In genomic region chr6:138403801-138404665, GRCh38 we compare ENCODE assay signal across 1 cellular context.
A peak's percentile ranks its signal among the peaks of the same experiment; 100 is the strongest.
TF ChIP-seq lines count a peak whose summit lies in the region.

A gene with protein sequence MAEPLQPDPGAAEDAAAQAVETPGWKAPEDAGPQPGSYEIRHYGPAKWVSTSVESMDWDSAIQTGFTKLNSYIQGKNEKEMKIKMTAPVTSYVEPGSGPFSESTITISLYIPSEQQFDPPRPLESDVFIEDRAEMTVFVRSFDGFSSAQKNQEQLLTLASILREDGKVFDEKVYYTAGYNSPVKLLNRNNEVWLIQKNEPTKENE (plus strand): TSS chr6:138404223. CDS start chr6:138404496, 273 bp downstream.

TF ChIP-seq in H1, 55 proteins besides CTCF, POLR2A, EP300 and RAD21:
- TF ChIP-seq SUZ12 (IDR thresholded peaks at IDR 0.05; ENCODE audit: low read length) (no peak), CEBPB (IDR thresholded peaks at IDR 0.05; ENCODE audit: low read depth, low read length) (no peak), SP4 (IDR thresholded peaks at IDR 0.05; ENCODE audit: low read length) (no peak), HDAC2 (IDR thresholded peaks at IDR 0.05; ENCODE audit: borderline replicate concordance in 1 of 2, low read depth in 2 of 2, low read length in 2 of 2) (peak in 1 of 2 experiments; percentile 12; a peak in 1 of 4 replicates), SIRT6 (IDR thresholded peaks at IDR 0.05; ENCODE audit: low read length) (no peak), TAF7 (optimal IDR thresholded peaks at IDR 0.05; ENCODE audit: borderline replicate concordance, low read depth, low read length) (peak; percentile 57), POLR2AphosphoS5 (IDR thresholded peaks at IDR 0.05; ENCODE audit: low read depth, low read length) (peak; percentile 52; the same call in 1 of the 2 replicates), TBP (IDR thresholded peaks at IDR 0.05; ENCODE audit: low read depth, low read length) (peak; percentile 26; the same call in 1 of the 2 replicates), PHF8 (conservative IDR thresholded peaks at IDR 0.05; ENCODE audit: low read depth, low read length) (peak; percentile 63), POU5F1 (IDR thresholded peaks at IDR 0.05; ENCODE audit: low read depth, low read length) (no peak), CBX5 (IDR thresholded peaks at IDR 0.05; ENCODE audit: low read depth, low read length) (no peak), SIX5 (IDR thresholded peaks at IDR 0.05; ENCODE audit: low read depth, low read length) (no peak), SRF (IDR thresholded peaks at IDR 0.05; ENCODE audit: low read depth, low read length) (no peak), RBBP5 (IDR thresholded peaks at IDR 0.05; ENCODE audit: borderline replicate concordance, low read depth, low read length) (peak; percentile 76), RXRA (IDR thresholded peaks at IDR 0.05; ENCODE audit: insufficient read depth, low read depth, low read length) (no peak), NRF1 (IDR thresholded peaks at IDR 0.05; ENCODE audit: low read depth, low read length) (no peak; the same call in 1 of the 2 replicates), BRCA1 (IDR thresholded peaks at IDR 0.05; ENCODE audit: low read depth, low read length) (no peak), RFX5 (IDR thresholded peaks at IDR 0.05; ENCODE audit: borderline replicate concordance, low read depth, low read length) (no peak), ATF3 (IDR thresholded peaks at IDR 0.05; ENCODE audit: insufficient read depth, low read depth, low read length) (no peak), NANOG (IDR thresholded peaks at IDR 0.05; ENCODE audit: insufficient read depth, low read depth, low read length, poor library complexity, severe bottlenecking) (no peak), KDM1A (IDR thresholded peaks at IDR 0.05; ENCODE audit: borderline replicate concordance, low read length) (no peak), JUND (IDR thresholded peaks at IDR 0.05; ENCODE audit: low read length) (no peak), SP2 (IDR thresholded peaks at IDR 0.05; ENCODE audit: low read length) (no peak), MAX (IDR thresholded peaks at IDR 0.05) (peak; percentile 69), BCL11A (IDR thresholded peaks at IDR 0.05; ENCODE audit: low read depth in 2 of 2, low read length in 2 of 2) (peak in 1 of 2 experiments; percentile 2), RNF2 (IDR thresholded peaks at IDR 0.05; ENCODE audit: borderline replicate concordance, low read depth, low read length, missing control alignments, poor library complexity, severe bottlenecking) (no peak), TCF12 (IDR thresholded peaks at IDR 0.05; ENCODE audit: low read depth, low read length) (peak; percentile 92; the same call in 1 of the 2 replicates), KDM4A (IDR thresholded peaks at IDR 0.05; ENCODE audit: low read depth, low read length, severe bottlenecking) (peak; percentile 76), SAP30 (IDR thresholded peaks at IDR 0.05; ENCODE audit: insufficient read depth, insufficient replicate concordance, low read length) (no peak), GTF2F1 (IDR thresholded peaks at IDR 0.05; ENCODE audit: borderline replicate concordance, low read depth, low read length) (no peak), ATF2 (IDR thresholded peaks at IDR 0.05; ENCODE audit: low read length) (no peak), SP1 (IDR thresholded peaks at IDR 0.05; ENCODE audit: low read depth, low read length) (peak; percentile 62; the same call in 1 of the 2 replicates), TEAD4 (IDR thresholded peaks at IDR 0.05; ENCODE audit: low read depth, low read length) (no peak; the same call in 1 of the 2 replicates), GABPA (IDR thresholded peaks at IDR 0.05; ENCODE audit: borderline replicate concordance, insufficient read depth, low read length) (0 out of 2 replicates have a peak, but pooled peaks have one; percentile 40), TAF1 (IDR thresholded peaks at IDR 0.05; ENCODE audit: low read depth, low read length) (no peak), CBX8 (IDR thresholded peaks at IDR 0.05; ENCODE audit: borderline replicate concordance, low read depth, low read length) (no peak), YY1 (IDR thresholded peaks at IDR 0.05; ENCODE audit: low read depth, low read length) (peak; percentile 4; the same call in 1 of the 2 replicates), EGR1 (IDR thresholded peaks at IDR 0.05; ENCODE audit: borderline replicate concordance, low read depth, low read length) (peak; percentile 97), MAFK (IDR thresholded peaks at IDR 0.05; ENCODE audit: low read depth, low read length) (no peak), CTBP2 (IDR thresholded peaks at IDR 0.05; ENCODE audit: borderline replicate concordance, insufficient read depth, insufficient read length, low read length) (no peak), EZH2 (IDR thresholded peaks at IDR 0.05; ENCODE audit: low read depth, low read length, severe bottlenecking) (peak; percentile 46), KDM5A (IDR thresholded peaks at IDR 0.05; ENCODE audit: low read length) (no peak), CREB1 (IDR thresholded peaks at IDR 0.05) (peak; percentile 51; the same call in 1 of the 2 replicates), HDAC6 (IDR thresholded peaks at IDR 0.05; ENCODE audit: low read depth, low read length) (no peak), FOSL1 (IDR thresholded peaks at IDR 0.05; ENCODE audit: insufficient read depth, low read depth, low read length) (no peak), BACH1 (IDR thresholded peaks at IDR 0.05; ENCODE audit: low read length) (no peak), JUN (IDR thresholded peaks at IDR 0.05; ENCODE audit: low read depth, low read length) (no peak), SIN3A (conservative IDR thresholded peaks at IDR 0.05 in 1 of 2, IDR thresholded peaks at IDR 0.05 in 1 of 2; ENCODE audit: low read depth in 1 of 2, low read length in 2 of 2) (peak in 1 of 2 experiments; percentile 39; a peak in 2 of 4 replicates), ASH2L (IDR thresholded peaks at IDR 0.05; ENCODE audit: low read length) (peak; percentile 69), USF2 (IDR thresholded peaks at IDR 0.05; ENCODE audit: low read length) (no peak), CHD2 (IDR thresholded peaks at IDR 0.05; ENCODE audit: low read length) (no peak; the same call in 1 of the 2 replicates), ZNF274 (IDR thresholded peaks at IDR 0.05; ENCODE audit: borderline replicate concordance, extremely low read depth, low read length) (no peak), CHD1 (IDR thresholded peaks at IDR 0.05; ENCODE audit: low read depth, low read length) (no peak)
- TF ChIP-seq, protein P1, sequence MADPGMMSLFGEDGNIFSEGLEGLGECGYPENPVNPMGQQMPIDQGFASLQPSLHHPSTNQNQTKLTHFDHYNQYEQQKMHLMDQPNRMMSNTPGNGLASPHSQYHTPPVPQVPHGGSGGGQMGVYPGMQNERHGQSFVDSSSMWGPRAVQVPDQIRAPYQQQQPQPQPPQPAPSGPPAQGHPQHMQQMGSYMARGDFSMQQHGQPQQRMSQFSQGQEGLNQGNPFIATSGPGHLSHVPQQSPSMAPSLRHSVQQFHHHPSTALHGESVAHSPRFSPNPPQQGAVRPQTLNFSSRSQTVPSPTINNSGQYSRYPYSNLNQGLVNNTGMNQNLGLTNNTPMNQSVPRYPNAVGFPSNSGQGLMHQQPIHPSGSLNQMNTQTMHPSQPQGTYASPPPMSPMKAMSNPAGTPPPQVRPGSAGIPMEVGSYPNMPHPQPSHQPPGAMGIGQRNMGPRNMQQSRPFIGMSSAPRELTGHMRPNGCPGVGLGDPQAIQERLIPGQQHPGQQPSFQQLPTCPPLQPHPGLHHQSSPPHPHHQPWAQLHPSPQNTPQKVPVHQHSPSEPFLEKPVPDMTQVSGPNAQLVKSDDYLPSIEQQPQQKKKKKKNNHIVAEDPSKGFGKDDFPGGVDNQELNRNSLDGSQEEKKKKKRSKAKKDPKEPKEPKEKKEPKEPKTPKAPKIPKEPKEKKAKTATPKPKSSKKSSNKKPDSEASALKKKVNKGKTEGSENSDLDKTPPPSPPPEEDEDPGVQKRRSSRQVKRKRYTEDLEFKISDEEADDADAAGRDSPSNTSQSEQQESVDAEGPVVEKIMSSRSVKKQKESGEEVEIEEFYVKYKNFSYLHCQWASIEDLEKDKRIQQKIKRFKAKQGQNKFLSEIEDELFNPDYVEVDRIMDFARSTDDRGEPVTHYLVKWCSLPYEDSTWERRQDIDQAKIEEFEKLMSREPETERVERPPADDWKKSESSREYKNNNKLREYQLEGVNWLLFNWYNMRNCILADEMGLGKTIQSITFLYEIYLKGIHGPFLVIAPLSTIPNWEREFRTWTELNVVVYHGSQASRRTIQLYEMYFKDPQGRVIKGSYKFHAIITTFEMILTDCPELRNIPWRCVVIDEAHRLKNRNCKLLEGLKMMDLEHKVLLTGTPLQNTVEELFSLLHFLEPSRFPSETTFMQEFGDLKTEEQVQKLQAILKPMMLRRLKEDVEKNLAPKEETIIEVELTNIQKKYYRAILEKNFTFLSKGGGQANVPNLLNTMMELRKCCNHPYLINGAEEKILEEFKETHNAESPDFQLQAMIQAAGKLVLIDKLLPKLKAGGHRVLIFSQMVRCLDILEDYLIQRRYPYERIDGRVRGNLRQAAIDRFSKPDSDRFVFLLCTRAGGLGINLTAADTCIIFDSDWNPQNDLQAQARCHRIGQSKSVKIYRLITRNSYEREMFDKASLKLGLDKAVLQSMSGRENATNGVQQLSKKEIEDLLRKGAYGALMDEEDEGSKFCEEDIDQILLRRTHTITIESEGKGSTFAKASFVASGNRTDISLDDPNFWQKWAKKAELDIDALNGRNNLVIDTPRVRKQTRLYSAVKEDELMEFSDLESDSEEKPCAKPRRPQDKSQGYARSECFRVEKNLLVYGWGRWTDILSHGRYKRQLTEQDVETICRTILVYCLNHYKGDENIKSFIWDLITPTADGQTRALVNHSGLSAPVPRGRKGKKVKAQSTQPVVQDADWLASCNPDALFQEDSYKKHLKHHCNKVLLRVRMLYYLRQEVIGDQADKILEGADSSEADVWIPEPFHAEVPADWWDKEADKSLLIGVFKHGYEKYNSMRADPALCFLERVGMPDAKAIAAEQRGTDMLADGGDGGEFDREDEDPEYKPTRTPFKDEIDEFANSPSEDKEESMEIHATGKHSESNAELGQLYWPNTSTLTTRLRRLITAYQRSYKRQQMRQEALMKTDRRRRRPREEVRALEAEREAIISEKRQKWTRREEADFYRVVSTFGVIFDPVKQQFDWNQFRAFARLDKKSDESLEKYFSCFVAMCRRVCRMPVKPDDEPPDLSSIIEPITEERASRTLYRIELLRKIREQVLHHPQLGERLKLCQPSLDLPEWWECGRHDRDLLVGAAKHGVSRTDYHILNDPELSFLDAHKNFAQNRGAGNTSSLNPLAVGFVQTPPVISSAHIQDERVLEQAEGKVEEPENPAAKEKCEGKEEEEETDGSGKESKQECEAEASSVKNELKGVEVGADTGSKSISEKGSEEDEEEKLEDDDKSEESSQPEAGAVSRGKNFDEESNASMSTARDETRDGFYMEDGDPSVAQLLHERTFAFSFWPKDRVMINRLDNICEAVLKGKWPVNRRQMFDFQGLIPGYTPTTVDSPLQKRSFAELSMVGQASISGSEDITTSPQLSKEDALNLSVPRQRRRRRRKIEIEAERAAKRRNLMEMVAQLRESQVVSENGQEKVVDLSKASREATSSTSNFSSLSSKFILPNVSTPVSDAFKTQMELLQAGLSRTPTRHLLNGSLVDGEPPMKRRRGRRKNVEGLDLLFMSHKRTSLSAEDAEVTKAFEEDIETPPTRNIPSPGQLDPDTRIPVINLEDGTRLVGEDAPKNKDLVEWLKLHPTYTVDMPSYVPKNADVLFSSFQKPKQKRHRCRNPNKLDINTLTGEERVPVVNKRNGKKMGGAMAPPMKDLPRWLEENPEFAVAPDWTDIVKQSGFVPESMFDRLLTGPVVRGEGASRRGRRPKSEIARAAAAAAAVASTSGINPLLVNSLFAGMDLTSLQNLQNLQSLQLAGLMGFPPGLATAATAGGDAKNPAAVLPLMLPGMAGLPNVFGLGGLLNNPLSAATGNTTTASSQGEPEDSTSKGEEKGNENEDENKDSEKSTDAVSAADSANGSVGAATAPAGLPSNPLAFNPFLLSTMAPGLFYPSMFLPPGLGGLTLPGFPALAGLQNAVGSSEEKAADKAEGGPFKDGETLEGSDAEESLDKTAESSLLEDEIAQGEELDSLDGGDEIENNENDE (IDR thresholded peaks at IDR 0.05; ENCODE audit: insufficient replicate concordance, low read length): no peak
- TF ChIP-seq, protein P2, sequence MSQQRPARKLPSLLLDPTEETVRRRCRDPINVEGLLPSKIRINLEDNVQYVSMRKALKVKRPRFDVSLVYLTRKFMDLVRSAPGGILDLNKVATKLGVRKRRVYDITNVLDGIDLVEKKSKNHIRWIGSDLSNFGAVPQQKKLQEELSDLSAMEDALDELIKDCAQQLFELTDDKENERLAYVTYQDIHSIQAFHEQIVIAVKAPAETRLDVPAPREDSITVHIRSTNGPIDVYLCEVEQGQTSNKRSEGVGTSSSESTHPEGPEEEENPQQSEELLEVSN (IDR thresholded peaks at IDR 0.05): peak; percentile 42; the same call in 1 of the 2 replicates
